Comparison of ENCODE assay signal across 9 cellular contexts in genomic region chr11:120912504-120912903, GRCh38.
DNase-seq lines count a peak whose midpoint lies in the region; ATAC-seq and TF ChIP-seq lines count a peak whose summit lies in the region.
"Had no signal": no experiment of that assay in that cellular context is flagged by ENCODE, and none has a peak within 500 bp of the region (broad histone marks: within the 10 kb centered on the region; RNA-seq: fewer than 3 reads in every experiment).

No MANE protein-coding gene starts in this region.

- no peak overlapping the region for H3K4me3 Mint-ChIP-seq in T-helper 17 cell
- H3K4me3 Mint-ChIP-seq in T-helper 2 cell treated with Interferon-gamma antibody and Interleukin-4, amounts not matched to agents 5 μg/mL and 100 μg/mL, for 36 hours = no peak overlapping the region
- no peak overlapping the region for H3K4me3 Mint-ChIP-seq in activated naive CD4-positive, alpha-beta T cell treated with anti-CD3 and anti-CD28 coated beads for 36 hours

- ATAC-seq in T-helper 17 cell (no peak), GM21717 (IDR thresholded peaks at IDR 0.05; ENCODE audit: unreplicated experiment) (no peak), HG02885 (IDR thresholded peaks at IDR 0.05; ENCODE audit: poor library complexity, unreplicated experiment) (no peak)

- intact Hi-C loops in activated naive CD4-positive, alpha-beta T cell treated with anti-CD3 and anti-CD28 coated beads for 36 hours (cut with micrococcal nuclease) = no loop called here

- peak; percentile 16 to 34 for DNase-seq in AML-193 (lab: John Stamatoyannopoulos, UW)
- DNase-seq in H4 (ENCODE audit: low spot score) = peak; percentile 54
- no peak for DNase-seq in T-helper 17 cell
- peak; percentile 14 for DNase-seq in kidney epithelial cell (ENCODE audit: low read depth)
- no peak for DNase-seq in T-helper 2 cell treated with Interferon-gamma antibody and Interleukin-4, amounts not matched to agents 5 μg/mL and 100 μg/mL, for 36 hours (ENCODE audit: low spot score)
- DNase-seq in activated naive CD4-positive, alpha-beta T cell treated with anti-CD3 and anti-CD28 coated beads for 36 hours = no peak
- DNase-seq: pancreas had no signal

- TF ChIP-seq CTCF in kidney epithelial cell (IDR thresholded peaks at IDR 0.05; ENCODE audit: insufficient read depth, low read length, poor library complexity, severe bottlenecking) = peak; percentile 42

- no peaks in the 10 kb centered on the region for H3K9me3 ChIP-seq in T-helper 17 cell (ENCODE audit: control insufficient read depth, low read length, poor library complexity, severe bottlenecking)
- H3K9me3 ChIP-seq: pancreas had no signal

- H3K27me3 Mint-ChIP-seq in T-helper 17 cell = peaks cover 50% of the 10 kb centered on the region
- H3K27me3 Mint-ChIP-seq in T-helper 2 cell treated with Interferon-gamma antibody and Interleukin-4, amounts not matched to agents 5 μg/mL and 100 μg/mL, for 36 hours (ENCODE audit: low read depth) = peaks cover 2% of the 10 kb centered on the region
- H3K27me3 Mint-ChIP-seq in activated naive CD4-positive, alpha-beta T cell treated with anti-CD3 and anti-CD28 coated beads for 36 hours (ENCODE audit: low read depth) = peaks cover 7% of the 10 kb centered on the region

- H3K36me3 ChIP-seq in kidney epithelial cell (ENCODE audit: control insufficient read depth, insufficient read depth, low read length) = no peaks in the 10 kb centered on the region
- H3K36me3 ChIP-seq: pancreas had no signal

- H3K4me3 ChIP-seq in kidney epithelial cell (ENCODE audit: low read depth, low read length) = no peak overlapping the region
- H3K4me3 ChIP-seq: pancreas had no signal

- H3K36me3 Mint-ChIP-seq in T-helper 17 cell (ENCODE audit: low read depth) = no peaks in the 10 kb centered on the region
- H3K36me3 Mint-ChIP-seq in T-helper 2 cell treated with Interferon-gamma antibody and Interleukin-4, amounts not matched to agents 5 μg/mL and 100 μg/mL, for 36 hours (ENCODE audit: low read depth) = no peaks in the 10 kb centered on the region
- H3K36me3 Mint-ChIP-seq in activated naive CD4-positive, alpha-beta T cell treated with anti-CD3 and anti-CD28 coated beads for 36 hours (ENCODE audit: low read depth) = no peaks in the 10 kb centered on the region

- no peaks in the 10 kb centered on the region for H3K27me3 ChIP-seq in kidney epithelial cell (ENCODE audit: control insufficient read depth, insufficient read depth, low read length)
- H3K27me3 ChIP-seq: pancreas had no signal

- H3K9me3 Mint-ChIP-seq in T-helper 2 cell treated with Interferon-gamma antibody and Interleukin-4, amounts not matched to agents 5 μg/mL and 100 μg/mL, for 36 hours = no peaks in the 10 kb centered on the region
- H3K9me3 Mint-ChIP-seq in activated naive CD4-positive, alpha-beta T cell treated with anti-CD3 and anti-CD28 coated beads for 36 hours = no peaks in the 10 kb centered on the region

- peaks cover 10% of the 10 kb centered on the region for H3K4me1 Mint-ChIP-seq in T-helper 17 cell
- H3K4me1 Mint-ChIP-seq in T-helper 2 cell treated with Interferon-gamma antibody and Interleukin-4, amounts not matched to agents 5 μg/mL and 100 μg/mL, for 36 hours (ENCODE audit: low read depth) = peaks cover 4% of the 10 kb centered on the region
- no peaks in the 10 kb centered on the region for H3K4me1 Mint-ChIP-seq in activated naive CD4-positive, alpha-beta T cell treated with anti-CD3 and anti-CD28 coated beads for 36 hours (ENCODE audit: low read depth)

- CTCF ChIA-PET in activated naive CD4-positive, alpha-beta T cell treated with anti-CD3 and anti-CD28 coated beads for 36 hours (lab: Charles Lee) = interaction anchor here (0.8 to 1.2 kb wide), 3 partner anchors 15 to 39 kb away, joined by 3 to 7 read pairs (median 3); no protein-coding TSS in a partner anchor

- peak overlapping the region; percentile 69 for H3K27ac Mint-ChIP-seq in T-helper 17 cell
- no peak overlapping the region for H3K27ac Mint-ChIP-seq in T-helper 2 cell treated with Interferon-gamma antibody and Interleukin-4, amounts not matched to agents 5 μg/mL and 100 μg/mL, for 36 hours
- H3K27ac Mint-ChIP-seq in activated naive CD4-positive, alpha-beta T cell treated with anti-CD3 and anti-CD28 coated beads for 36 hours = no peak overlapping the region

Comparison
In these comparisons a context has a peak if more than half of its experiments do, and no peak if none do; other contexts are left out.
1. DNase-seq: peak in AML-193 (2 of 2), H4 (single experiment) and kidney epithelial cell (single experiment); none in T-helper 17 cell (0 of 3), T-helper 2 cell treated with Interferon-gamma antibody and Interleukin-4, amounts not matched to agents 5 μg/mL and 100 μg/mL, for 36 hours (single experiment) and activated naive CD4-positive, alpha-beta T cell treated with anti-CD3 and anti-CD28 coated beads for 36 hours (single experiment).